In genomic region chr9:98255578-98256296, GRCh38 we compare ENCODE assay signal across 1 cellular context.
TF ChIP-seq lines count a peak whose summit lies in the region.

A gene with protein sequence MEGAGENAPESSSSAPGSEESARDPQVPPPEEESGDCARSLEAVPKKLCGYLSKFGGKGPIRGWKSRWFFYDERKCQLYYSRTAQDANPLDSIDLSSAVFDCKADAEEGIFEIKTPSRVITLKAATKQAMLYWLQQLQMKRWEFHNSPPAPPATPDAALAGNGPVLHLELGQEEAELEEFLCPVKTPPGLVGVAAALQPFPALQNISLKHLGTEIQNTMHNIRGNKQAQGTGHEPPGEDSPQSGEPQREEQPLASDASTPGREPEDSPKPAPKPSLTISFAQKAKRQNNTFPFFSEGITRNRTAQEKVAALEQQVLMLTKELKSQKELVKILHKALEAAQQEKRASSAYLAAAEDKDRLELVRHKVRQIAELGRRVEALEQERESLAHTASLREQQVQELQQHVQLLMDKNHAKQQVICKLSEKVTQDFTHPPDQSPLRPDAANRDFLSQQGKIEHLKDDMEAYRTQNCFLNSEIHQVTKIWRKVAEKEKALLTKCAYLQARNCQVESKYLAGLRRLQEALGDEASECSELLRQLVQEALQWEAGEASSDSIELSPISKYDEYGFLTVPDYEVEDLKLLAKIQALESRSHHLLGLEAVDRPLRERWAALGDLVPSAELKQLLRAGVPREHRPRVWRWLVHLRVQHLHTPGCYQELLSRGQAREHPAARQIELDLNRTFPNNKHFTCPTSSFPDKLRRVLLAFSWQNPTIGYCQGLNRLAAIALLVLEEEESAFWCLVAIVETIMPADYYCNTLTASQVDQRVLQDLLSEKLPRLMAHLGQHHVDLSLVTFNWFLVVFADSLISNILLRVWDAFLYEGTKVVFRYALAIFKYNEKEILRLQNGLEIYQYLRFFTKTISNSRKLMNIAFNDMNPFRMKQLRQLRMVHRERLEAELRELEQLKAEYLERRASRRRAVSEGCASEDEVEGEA (minus strand): TSS chr9:98255649. CDS start chr9:98255541, 108 bp downstream.

TF ChIP-seq in K562, 482 proteins besides CTCF, POLR2A, EP300 and RAD21 (continued from another document and continues in another):
- TF ChIP-seq CHD7 (IDR thresholded peaks at IDR 0.05; ENCODE audit: low read depth, low read length) (no peak), ZNF239 (CRISPR knock-in tag; IDR thresholded peaks at IDR 0.05) (no peak), SRSF3 (IDR thresholded peaks at IDR 0.05; ENCODE audit: insufficient read depth, low read length) (no peak), E2F3 (CRISPR knock-in tag; IDR thresholded peaks at IDR 0.05) (no peak; the same call in 1 of the 2 replicates), ZFP1 (CRISPR knock-in tag; IDR thresholded peaks at IDR 0.05) (no peak), ATF7 (IDR thresholded peaks at IDR 0.05) (peak; percentile 82; the same call in 1 of the 2 replicates), SIRT6 (IDR thresholded peaks at IDR 0.05; ENCODE audit: low read depth, low read length) (no peak), FOXJ3 (CRISPR knock-in tag; IDR thresholded peaks at IDR 0.05) (no peak), NEUROD1 (IDR thresholded peaks at IDR 0.05; ENCODE audit: borderline replicate concordance, low read depth, low read length, partially characterized antibody) (peak; percentile 46), ZNF431 (CRISPR knock-in tag; IDR thresholded peaks at IDR 0.05) (no peak), HNRNPLL (IDR thresholded peaks at IDR 0.05; ENCODE audit: low read depth, low read length, poor library complexity, severe bottlenecking) (peak; percentile 70), STAG1 (CRISPR knock-in tag; IDR thresholded peaks at IDR 0.05; ENCODE audit: borderline replicate concordance) (no peak), ZNF140 (CRISPR knock-in tag; IDR thresholded peaks at IDR 0.05) (no peak), HIVEP1 (CRISPR knock-in tag; IDR thresholded peaks at IDR 0.05) (no peak), TCF7 (IDR thresholded peaks at IDR 0.05; ENCODE audit: borderline replicate concordance) (no peak), TBL1XR1 (IDR thresholded peaks at IDR 0.05; ENCODE audit: low read length in 2 of 2) (no peak), CHD4 (IDR thresholded peaks at IDR 0.05; ENCODE audit: insufficient read depth, insufficient replicate concordance, low read depth, low read length, poor library complexity, severe bottlenecking) (no peak), KDM2B (CRISPR knock-in tag; IDR thresholded peaks at IDR 0.05) (no peak), ZNF764 (CRISPR knock-in tag; IDR thresholded peaks at IDR 0.05; ENCODE audit: low read depth) (no peak; the same call in 1 of the 2 replicates), SAP30 (IDR thresholded peaks at IDR 0.05; ENCODE audit: borderline replicate concordance, insufficient read depth, low read depth, low read length, poor library complexity, severe bottlenecking) (peak; percentile 67), ESRRB (CRISPR knock-in tag; IDR thresholded peaks at IDR 0.05; ENCODE audit: borderline replicate concordance) (no peak), ZNF407 (IDR thresholded peaks at IDR 0.05; ENCODE audit: low read depth) (no peak), FOS (IDR thresholded peaks at IDR 0.05; ENCODE audit: extremely low read depth, insufficient read length) (no peak), GTF2E2 (tag; IDR thresholded peaks at IDR 0.05) (no peak)
- TF ChIP-seq, protein P1, sequence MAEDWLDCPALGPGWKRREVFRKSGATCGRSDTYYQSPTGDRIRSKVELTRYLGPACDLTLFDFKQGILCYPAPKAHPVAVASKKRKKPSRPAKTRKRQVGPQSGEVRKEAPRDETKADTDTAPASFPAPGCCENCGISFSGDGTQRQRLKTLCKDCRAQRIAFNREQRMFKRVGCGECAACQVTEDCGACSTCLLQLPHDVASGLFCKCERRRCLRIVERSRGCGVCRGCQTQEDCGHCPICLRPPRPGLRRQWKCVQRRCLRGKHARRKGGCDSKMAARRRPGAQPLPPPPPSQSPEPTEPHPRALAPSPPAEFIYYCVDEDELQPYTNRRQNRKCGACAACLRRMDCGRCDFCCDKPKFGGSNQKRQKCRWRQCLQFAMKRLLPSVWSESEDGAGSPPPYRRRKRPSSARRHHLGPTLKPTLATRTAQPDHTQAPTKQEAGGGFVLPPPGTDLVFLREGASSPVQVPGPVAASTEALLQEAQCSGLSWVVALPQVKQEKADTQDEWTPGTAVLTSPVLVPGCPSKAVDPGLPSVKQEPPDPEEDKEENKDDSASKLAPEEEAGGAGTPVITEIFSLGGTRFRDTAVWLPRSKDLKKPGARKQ (CRISPR knock-in tag; IDR thresholded peaks at IDR 0.05) = no peak
- TF ChIP-seq, protein P2, sequence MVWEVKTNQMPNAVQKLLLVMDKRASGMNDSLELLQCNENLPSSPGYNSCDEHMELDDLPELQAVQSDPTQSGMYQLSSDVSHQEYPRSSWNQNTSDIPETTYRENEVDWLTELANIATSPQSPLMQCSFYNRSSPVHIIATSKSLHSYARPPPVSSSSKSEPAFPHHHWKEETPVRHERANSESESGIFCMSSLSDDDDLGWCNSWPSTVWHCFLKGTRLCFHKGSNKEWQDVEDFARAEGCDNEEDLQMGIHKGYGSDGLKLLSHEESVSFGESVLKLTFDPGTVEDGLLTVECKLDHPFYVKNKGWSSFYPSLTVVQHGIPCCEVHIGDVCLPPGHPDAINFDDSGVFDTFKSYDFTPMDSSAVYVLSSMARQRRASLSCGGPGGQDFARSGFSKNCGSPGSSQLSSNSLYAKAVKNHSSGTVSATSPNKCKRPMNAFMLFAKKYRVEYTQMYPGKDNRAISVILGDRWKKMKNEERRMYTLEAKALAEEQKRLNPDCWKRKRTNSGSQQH (CRISPR knock-in tag; IDR thresholded peaks at IDR 0.05) = no peak
- TF ChIP-seq, protein P3, sequence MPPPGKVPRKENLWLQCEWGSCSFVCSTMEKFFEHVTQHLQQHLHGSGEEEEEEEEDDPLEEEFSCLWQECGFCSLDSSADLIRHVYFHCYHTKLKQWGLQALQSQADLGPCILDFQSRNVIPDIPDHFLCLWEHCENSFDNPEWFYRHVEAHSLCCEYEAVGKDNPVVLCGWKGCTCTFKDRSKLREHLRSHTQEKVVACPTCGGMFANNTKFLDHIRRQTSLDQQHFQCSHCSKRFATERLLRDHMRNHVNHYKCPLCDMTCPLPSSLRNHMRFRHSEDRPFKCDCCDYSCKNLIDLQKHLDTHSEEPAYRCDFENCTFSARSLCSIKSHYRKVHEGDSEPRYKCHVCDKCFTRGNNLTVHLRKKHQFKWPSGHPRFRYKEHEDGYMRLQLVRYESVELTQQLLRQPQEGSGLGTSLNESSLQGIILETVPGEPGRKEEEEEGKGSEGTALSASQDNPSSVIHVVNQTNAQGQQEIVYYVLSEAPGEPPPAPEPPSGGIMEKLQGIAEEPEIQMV (tag; conservative IDR thresholded peaks at IDR 0.05; ENCODE audit: low read depth) = no peak
